ENCODE assay signal across 35 cellular contexts in the genomic region with DNA sequence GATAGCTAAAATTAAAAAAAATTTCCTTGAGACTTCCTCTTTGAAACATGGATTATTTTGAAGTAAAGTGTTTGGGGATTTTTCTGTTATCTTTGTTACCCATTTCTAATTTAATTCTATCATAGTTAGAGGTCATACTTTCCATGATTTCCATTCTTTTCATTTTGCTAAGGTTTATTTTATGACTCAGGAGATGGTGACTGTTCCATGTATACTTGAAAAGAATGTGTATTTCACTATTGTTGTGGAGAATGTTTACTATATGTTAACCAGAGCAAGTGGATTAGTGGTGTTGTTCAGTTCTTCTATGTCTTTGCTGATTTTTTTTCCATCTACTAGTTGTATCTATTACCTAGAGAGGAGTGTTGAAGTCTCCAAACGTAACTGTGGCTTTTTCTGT.
DNase-seq lines count a peak whose midpoint lies in the region; ATAC-seq, FAIRE-seq and TF ChIP-seq lines count a peak whose summit lies in the region.
"Had no signal": no experiment of that assay in that cellular context is flagged by ENCODE, and none has a peak within 500 bp of the region (broad histone marks: within the 10 kb centered on the region; RNA-seq: fewer than 3 reads in every experiment).

No MANE protein-coding gene starts in this region.

- H3K14ac ChIP-seq in IMR-90 (replicated peaks; ENCODE audit: low read depth, low read length) = no peak overlapping the region

- no peak overlapping the region; the same call in 1 of the 2 replicates for H3K56ac ChIP-seq in IMR-90 (ENCODE audit: extremely low read depth, insufficient read depth, low read length)

- TF ChIP-seq RAD21 in IMR-90 (IDR thresholded peaks at IDR 0.05; ENCODE audit: low read length) = no peak

- H3K9me1 ChIP-seq in IMR-90 (ENCODE audit: insufficient read depth, low read length) (no peaks in the 10 kb centered on the region), keratinocyte (ENCODE audit: control insufficient read depth, extremely low read depth, insufficient read depth, low read length) (no peaks in the 10 kb centered on the region)

- peaks cover 23% of the 10 kb centered on the region for H3K27me3 Mint-ChIP-seq in activated CD8-positive, alpha-beta memory T cell treated with anti-CD3 and anti-CD28 coated beads, Interleukin-2, amount 10 ng/mL, durations not matched to agents 7 days and 5 days

- H2BK120ac ChIP-seq in IMR-90 (ENCODE audit: low read depth, low read length) = no peak overlapping the region

- H4K91ac ChIP-seq in IMR-90 (ENCODE audit: insufficient read depth, low read depth, low read length) = no peak overlapping the region

- H3K9ac ChIP-seq in IMR-90 (ENCODE audit: low read depth, low read length) = no peak overlapping the region
- no peak overlapping the region for H3K9ac ChIP-seq in keratinocyte (ENCODE audit: control insufficient read depth, extremely low read depth, insufficient read depth, low read length)
- H3K9ac ChIP-seq: BLaER1 treated with 17β-estradiol and CSF1 and Interleukin-3, amounts not matched to agents 10 nM and 100 nM had no signal

- no peak overlapping the region for H3K27ac Mint-ChIP-seq in activated CD8-positive, alpha-beta memory T cell treated with anti-CD3 and anti-CD28 coated beads, Interleukin-2, amount 10 ng/mL, durations not matched to agents 7 days and 5 days
- H3K27ac Mint-ChIP-seq: activated naive CD4-positive, alpha-beta T cell treated with anti-CD3 and anti-CD28 coated beads for 36 hours; activated T-helper 1 cell treated with anti-CD3 and anti-CD28 coated beads, Interleukin-12 subunit alpha, Interleukin-12 subunit beta, Interleukin-2, Interleukin-4 antibody, amounts not matched to agents 30 ng/mL and 10 ng/mL and 1 ng/mL, durations not matched to agents 14 hours and 24 hours and 36 hours; naive thymus-derived CD8-positive, alpha-beta T cell; stimulated activated memory B cell treated with anti-CD40 and anti-IgM and Interleukin-4, amounts not matched to agents 10 μg/mL and 1 μg/mL and 100 μg/mL, for 72 hours had no signal

- peak overlapping the region; percentile 58 for H2BK5ac ChIP-seq in IMR-90 (ENCODE audit: low read depth, low read length, poor library complexity, severe bottlenecking)

- H3K27ac ChIP-seq in IMR-90 (ENCODE audit: insufficient read depth, low read length) = no peak overlapping the region
- H3K27ac ChIP-seq in keratinocyte (ENCODE audit: control insufficient read depth, insufficient read depth, low read length) = no peak overlapping the region
- H3K27ac ChIP-seq: gastroesophageal sphincter, HL-60, PC-9, psoas muscle had no signal

- H3K79me2 ChIP-seq in keratinocyte (ENCODE audit: control insufficient read depth, insufficient read depth, low read length) = no peaks in the 10 kb centered on the region

- H4K8ac ChIP-seq in IMR-90 (ENCODE audit: low read depth in 2 of 2, low read length in 2 of 2) = no peak overlapping the region

- CTCF ChIA-PET in IMR-90 (lab: Yijun Ruan, JAX) = no interaction called here
- CTCF ChIA-PET in activated CD8-positive, alpha-beta memory T cell treated with anti-CD3 and anti-CD28 coated beads, Interleukin-2, amount 10 ng/mL, durations not matched to agents 7 days and 5 days (lab: Charles Lee) = no interaction called here

- H2AK9ac ChIP-seq in IMR-90 (replicated peaks; ENCODE audit: low read depth, low read length, poor library complexity) = no peak overlapping the region

- H3K18ac ChIP-seq in IMR-90 (ENCODE audit: low read depth, low read length) = no peak overlapping the region

- peak; percentile 46 for FAIRE-seq in keratinocyte (lab: Jason Lieb, UNC)
- FAIRE-seq: GM18507 had no signal

- no peaks in the 10 kb centered on the region for H3K79me1 ChIP-seq in IMR-90 (ENCODE audit: low read depth in 1 of 2, low read length in 2 of 2)

- no peak overlapping the region; the same call in 1 of the 2 replicates for H3K4me2 ChIP-seq in IMR-90 (ENCODE audit: low read depth, low read length)
- H3K4me2 ChIP-seq in keratinocyte (ENCODE audit: control insufficient read depth, extremely low read depth, insufficient read depth, low read depth, low read length) = no peak overlapping the region
- H3K4me2 ChIP-seq: PC-9 had no signal

- dilution Hi-C loops in IMR-90 (cut with HindIII; ENCODE audit: low sequenced_read_pairs, unreplicated experiment) = no loop called here
- dilution Hi-C loops in keratinocyte (cut with MboI; ENCODE audit: extremely low pct_ligation_motif_present, low sequenced_read_pairs) = no loop called here

- H3K9me3 Mint-ChIP-seq in activated CD8-positive, alpha-beta memory T cell treated with anti-CD3 and anti-CD28 coated beads, Interleukin-2, amount 10 ng/mL, durations not matched to agents 7 days and 5 days (ENCODE audit: low read depth) = peaks cover 4% of the 10 kb centered on the region

- H3K4me3 Mint-ChIP-seq in activated CD8-positive, alpha-beta memory T cell treated with anti-CD3 and anti-CD28 coated beads, Interleukin-2, amount 10 ng/mL, durations not matched to agents 7 days and 5 days = no peak overlapping the region
- H3K4me3 Mint-ChIP-seq: activated naive CD4-positive, alpha-beta T cell treated with anti-CD3 and anti-CD28 coated beads for 36 hours; activated T-helper 1 cell treated with anti-CD3 and anti-CD28 coated beads, Interleukin-12 subunit alpha, Interleukin-12 subunit beta, Interleukin-2, Interleukin-4 antibody, amounts not matched to agents 30 ng/mL and 10 ng/mL and 1 ng/mL, durations not matched to agents 14 hours and 24 hours and 36 hours; naive thymus-derived CD8-positive, alpha-beta T cell; stimulated activated memory B cell treated with anti-CD40 and anti-IgM and Interleukin-4, amounts not matched to agents 10 μg/mL and 1 μg/mL and 100 μg/mL, for 72 hours had no signal

- TF ChIP-seq CTCF in IMR-90 (conservative IDR thresholded peaks at IDR 0.05; ENCODE audit: low read depth, low read length) (no peak), choroid plexus epithelial cell (conservative IDR thresholded peaks at IDR 0.05; ENCODE audit: low read depth, low read length) (no peak), keratinocyte (optimal IDR thresholded peaks at IDR 0.05 in 1 of 3, IDR thresholded peaks at IDR 0.05 in 1 of 3, conservative IDR thresholded peaks at IDR 0.05 in 1 of 3; ENCODE audit: extremely low read depth in 1 of 3, insufficient read depth in 2 of 3, low read length in 3 of 3) (no peak)

- BruUV-seq in IMR-90 (replicated peaks; lab: Mats Ljungman, UMichigan) = no TSS peak

- H2BK15ac ChIP-seq in IMR-90 (ENCODE audit: low read depth, low read length) = no peak overlapping the region

- H3K4ac ChIP-seq in IMR-90 (ENCODE audit: low read depth, low read length) = no peak overlapping the region

- no peak overlapping the region for H2AK5ac ChIP-seq in IMR-90 (ENCODE audit: low read depth, low read length)

- H3K36me3 Mint-ChIP-seq in activated CD8-positive, alpha-beta memory T cell treated with anti-CD3 and anti-CD28 coated beads, Interleukin-2, amount 10 ng/mL, durations not matched to agents 7 days and 5 days = peaks cover 2% of the 10 kb centered on the region
- H3K36me3 Mint-ChIP-seq: stimulated activated memory B cell treated with anti-CD40 and anti-IgM and Interleukin-4, amounts not matched to agents 10 μg/mL and 1 μg/mL and 100 μg/mL, for 72 hours had no signal

- H3K4me3 ChIP-seq in IMR-90 (ENCODE audit: insufficient read depth, low read depth, low read length) (no peak overlapping the region), choroid plexus epithelial cell (ENCODE audit: low read depth, low read length) (no peak overlapping the region), keratinocyte (ENCODE audit: control insufficient read depth in 2 of 3, extremely low read depth in 1 of 3, insufficient read depth in 2 of 3, low read depth in 1 of 3, low read length in 3 of 3) (no peak overlapping the region)
- H3K4me3 ChIP-seq: BLaER1 treated with 17β-estradiol and CSF1 and Interleukin-3, amounts not matched to agents 10 nM and 100 nM; gastroesophageal sphincter; PC-9; psoas muscle had no signal

- TF ChIP-seq POLR2A in IMR-90 (IDR thresholded peaks at IDR 0.05; ENCODE audit: low read depth, low read length) (no peak), GM18505 (IDR thresholded peaks at IDR 0.05; ENCODE audit: borderline replicate concordance, extremely low read depth, insufficient read depth, insufficient read length) (no peak)

- no peak overlapping the region for H2AFZ ChIP-seq in IMR-90 (replicated peaks; ENCODE audit: low read length, poor library complexity)
- no peak overlapping the region for H2AFZ ChIP-seq in keratinocyte (ENCODE audit: control insufficient read depth, low read length)
- H2AFZ ChIP-seq: PC-9 had no signal

- intact Hi-C loops in IMR-90 (cut with micrococcal nuclease) = no loop called here

- H3K4me1 Mint-ChIP-seq in activated CD8-positive, alpha-beta memory T cell treated with anti-CD3 and anti-CD28 coated beads, Interleukin-2, amount 10 ng/mL, durations not matched to agents 7 days and 5 days = peaks cover 3% of the 10 kb centered on the region

- H4K5ac ChIP-seq in IMR-90 (ENCODE audit: low read depth, low read length) = no peak overlapping the region

- no peaks in the 10 kb centered on the region; the same call in 1 of the 2 replicates for H3K27me3 ChIP-seq in IMR-90 (ENCODE audit: control insufficient read depth, insufficient read depth, low read length)
- no peaks in the 10 kb centered on the region for H3K27me3 ChIP-seq in keratinocyte (ENCODE audit: control insufficient read depth, extremely low read depth, insufficient read depth, low read length)
- H3K27me3 ChIP-seq: BLaER1 treated with 17β-estradiol and CSF1 and Interleukin-3, amounts not matched to agents 10 nM and 100 nM; gastroesophageal sphincter had no signal

- H3K9me3 ChIP-seq in IMR-90 (ENCODE audit: control insufficient read depth, insufficient read depth, low read length) = no peaks in the 10 kb centered on the region
- no peaks in the 10 kb centered on the region for H3K9me3 ChIP-seq in keratinocyte (ENCODE audit: control insufficient read depth, low read depth, low read length)

- H3K36me3 ChIP-seq in IMR-90 (ENCODE audit: control insufficient read depth, insufficient read depth, low read length) (no peaks in the 10 kb centered on the region), keratinocyte (ENCODE audit: control insufficient read depth in 2 of 2, extremely low read depth in 1 of 2, insufficient read depth in 2 of 2, low read length in 2 of 2) (no peaks in the 10 kb centered on the region)
- H3K36me3 ChIP-seq: BLaER1 treated with 17β-estradiol and CSF1 and Interleukin-3, amounts not matched to agents 10 nM and 100 nM; gastroesophageal sphincter had no signal

- H3K23ac ChIP-seq in IMR-90 (ENCODE audit: low read depth, low read length) = no peak overlapping the region

- no peak overlapping the region for H2BK20ac ChIP-seq in IMR-90 (ENCODE audit: low read depth, low read length)

- WGBS in IMR-90 (ENCODE audit: extremely low coverage in 2 of 2, insufficient read length in 1 of 2), 2 experiments = no CpG with 5 or more reads among the region's 1 CpG

- ATAC-seq in IMR-90 (ENCODE audit: low read depth) (peak; percentile 80), HG03460 (IDR thresholded peaks at IDR 0.05; ENCODE audit: unreplicated experiment) (no peak), GM18505 (IDR thresholded peaks at IDR 0.05; ENCODE audit: unreplicated experiment) (no peak)
- ATAC-seq in activated CD8-positive, alpha-beta memory T cell treated with anti-CD3 and anti-CD28 coated beads, Interleukin-2, amount 10 ng/mL, durations not matched to agents 7 days and 5 days = no peak
- ATAC-seq: activated CD4-positive, CD25-positive, alpha-beta regulatory T cell treated with anti-CD3 and anti-CD28 coated beads, Interleukin-2, amount 50 U/mL, for 24 hours; esophagus mucosa; gastroesophageal sphincter; left colon; naive thymus-derived CD8-positive, alpha-beta T cell; psoas muscle; Right ventricle myocardium inferior; sciatic nerve; SK-N-SH treated with all-trans-retinoic acid at 6 μM for 48 hours; stimulated activated memory B cell treated with anti-CD40 and anti-IgM and Interleukin-4, amounts not matched to agents 10 μg/mL and 1 μg/mL and 100 μg/mL, for 72 hours had no signal

- in situ Hi-C loops in IMR-90 (cut with MboI; ENCODE audit: low sequenced_read_pairs) = no loop called here
- in situ Hi-C loops in G401 (cut with HindIII; ENCODE audit: low sequenced_read_pairs) = no loop called here

- no peaks in the 10 kb centered on the region for H4K20me1 ChIP-seq in IMR-90 (ENCODE audit: insufficient read depth, low read length)
- no peaks in the 10 kb centered on the region for H4K20me1 ChIP-seq in keratinocyte (ENCODE audit: control insufficient read depth, extremely low read depth, insufficient read depth, low read length)
- H4K20me1 ChIP-seq: BLaER1 treated with 17β-estradiol and CSF1 and Interleukin-3, amounts not matched to agents 10 nM and 100 nM had no signal

- DNase-seq in DMS53 (lab: John Stamatoyannopoulos, UW) (peak; percentile 29), IMR-90 (peak; percentile 52), choroid plexus epithelial cell (ENCODE audit: low read depth) (peak; percentile 14), keratinocyte (ENCODE audit: low read depth, low spot score) (no peak), G401 (ENCODE audit: low spot score) (no peak)
- DNase-seq in activated CD8-positive, alpha-beta memory T cell treated with anti-CD3 and anti-CD28 coated beads, Interleukin-2, amount 10 ng/mL, durations not matched to agents 7 days and 5 days = no peak
- DNase-seq: activated CD4-positive, alpha-beta T cell treated with anti-CD3 and anti-CD28 coated beads, Interleukin-2, amount 50 U/mL, for 48 hours; activated naive CD4-positive, alpha-beta T cell treated with anti-CD3 and anti-CD28 coated beads for 36 hours; amniotic stem cell; DMS79; effector CD4-positive, alpha-beta T cell; hippocampal formation; left colon; naive thymus-derived CD8-positive, alpha-beta T cell; NCI-H1436; NCI-H2081; NCI-H226; NCI-H526 treated with DMSO at 0.1 percent for 48 hours; occipital lobe; PC-9; psoas muscle; T-helper 2 cell had no signal

- POLR2A ChIA-PET in IMR-90 (lab: Charles Lee; ENCODE audit: unreplicated experiment) = no interaction called here

- H3K4me1 ChIP-seq in IMR-90 (ENCODE audit: control insufficient read depth, insufficient read depth, low read length) (no peaks in the 10 kb centered on the region), keratinocyte (ENCODE audit: control insufficient read depth, extremely low read depth, insufficient read depth, low read length) (peaks cover 9% of the 10 kb centered on the region)
- H3K4me1 ChIP-seq: gastroesophageal sphincter, psoas muscle had no signal

Comparison
In these comparisons a context has a peak if more than half of its experiments do, and no peak if none do; other contexts are left out.
1. DNase-seq: peak in DMS53 (single experiment), IMR-90 (single experiment) and choroid plexus epithelial cell (single experiment); none in keratinocyte (single experiment), G401 (single experiment) and activated CD8-positive, alpha-beta memory T cell treated with anti-CD3 and anti-CD28 coated beads, Interleukin-2, amount 10 ng/mL, durations not matched to agents 7 days and 5 days (single experiment).